12 cellular contexts compared by ENCODE assay signal in genomic region chrX:135544338-135544948, GRCh38. TPM values are rescaled to one million over a fixed set of nuclear protein-coding genes. Genes with fewer than 3 reads are reported as not detected.
A peak's percentile ranks its signal among the peaks of the same experiment; 100 is the strongest.
DNase-seq lines count a peak whose midpoint lies in the region; ATAC-seq, FAIRE-seq and TF ChIP-seq lines count a peak whose summit lies in the region.
"Had no signal": no experiment of that assay in that cellular context is flagged by ENCODE, and none has a peak within 500 bp of the region (broad histone marks: within the 10 kb centered on the region; RNA-seq: fewer than 3 reads in every experiment).

No MANE protein-coding gene starts in this region.

- H3K4me1 ChIP-seq in Karpas-422 (ENCODE audit: low read length) (no peaks in the 10 kb centered on the region), right atrium auricular region (peaks cover 0 to 7% of the 10 kb centered on the region in 2 donors), left lung (no peaks in the 10 kb centered on the region)

- H3K4me3 ChIP-seq in Karpas-422 (ENCODE audit: low read length), result no peak overlapping the region
- no peak overlapping the region for H3K4me3 ChIP-seq in right atrium auricular region
- H3K4me3 ChIP-seq in left lung, result no peak overlapping the region
- H3K4me3 ChIP-seq: smooth muscle cell had no signal

- H4K20me1 ChIP-seq in Karpas-422 (ENCODE audit: insufficient read depth, low read depth, low read length), result no peaks in the 10 kb centered on the region

- H3K9ac ChIP-seq in Karpas-422 (ENCODE audit: low read length), result no peak overlapping the region

- intact Hi-C loops in left lung (cut with DNase I), result no loop called here

- no peak overlapping the region for H3K4me2 ChIP-seq in Karpas-422 (ENCODE audit: low read depth, low read length, poor library complexity, severe bottlenecking)
- H3K4me2 ChIP-seq: smooth muscle cell had no signal

- H3K27me3 ChIP-seq in Karpas-422 (ENCODE audit: low read length) (no peaks in the 10 kb centered on the region), right atrium auricular region (no peaks in the 10 kb centered on the region), left lung (no peaks in the 10 kb centered on the region)

- H3K36me3 ChIP-seq in Karpas-422 (ENCODE audit: insufficient read depth, low read length) (0 out of 2 replicates have a peak, but pooled peaks cover 4% of the 10 kb centered on the region), right atrium auricular region (peaks cover 3% of the 10 kb centered on the region), left lung (no peaks in the 10 kb centered on the region)

- H3K27ac ChIP-seq in Karpas-422 (ENCODE audit: low read length), result no peak overlapping the region
- H3K27ac ChIP-seq in right atrium auricular region, result peak overlapping the region; percentile 19 to 22
- H3K27ac ChIP-seq in left lung, result no peak overlapping the region

- ATAC-seq in GM19438 (IDR thresholded peaks at IDR 0.05; ENCODE audit: low read depth, unreplicated experiment) (peak; percentile 67), left lung (no peak)

- peak; percentile 86 for FAIRE-seq in GM12892 (lab: Jason Lieb, UNC)

- peaks cover 23% of the 10 kb centered on the region for H3K79me2 ChIP-seq in Karpas-422 (ENCODE audit: low read length)

- H3K9me3 ChIP-seq in Karpas-422 (ENCODE audit: low read length), result no peaks in the 10 kb centered on the region
- H3K9me3 ChIP-seq in right atrium auricular region, result no peaks in the 10 kb centered on the region
- no peaks in the 10 kb centered on the region for H3K9me3 ChIP-seq in left lung

- TF ChIP-seq CTCF in right atrium auricular region (IDR thresholded peaks at IDR 0.05) (no peak), left lung (IDR thresholded peaks at IDR 0.05) (no peak)

- no peak for TF ChIP-seq POLR2A in GM12892 (IDR thresholded peaks at IDR 0.05; ENCODE audit: low read depth, low read length)

- H3K9me2 ChIP-seq in Karpas-422 (replicated peaks; ENCODE audit: insufficient read depth, low read length), result no peaks in the 10 kb centered on the region

- no peak for DNase-seq in GM12892 (ENCODE audit: insufficient read length)
- peak; percentile 12 for DNase-seq in Karpas-422
- no peak for DNase-seq in right atrium auricular region (ENCODE audit: low spot score)
- DNase-seq in globus pallidus (ENCODE audit: low spot score), result no peak
- no peak for DNase-seq in cerebellum (ENCODE audit: low spot score)
- no peak for DNase-seq in T-helper 9 cell
- DNase-seq in left lung, result no peak
- DNase-seq: activated CD4-positive, CD25-positive, alpha-beta regulatory T cell treated with anti-CD3 and anti-CD28 coated beads, Interleukin-2, amount 50 U/mL, for 72 hours; DND-41; NCI-H1694 had no signal

- no peak overlapping the region for H2AFZ ChIP-seq in Karpas-422 (ENCODE audit: low read length)

RNA-seq across cellular contexts. Expression of gene INTS6L, which starts 24.0 kb away (rescaled TPM):
- polyA plus RNA-seq in GM12892 (2012; ENCODE audit: missing spikeins), result 11.9 TPM
- 17.7 and 31.1 TPM in 2 replicates for total RNA-seq in Karpas-422 (2014; rRNA removed; shearing (Covaris generic); ENCODE audit: low replicate concordance)
- total RNA-seq in right atrium auricular region, result 10 to 100 TPM in 1 of 2 donors, 1 to 10 TPM in 1; 9.9 to 12.2 TPM
- 28.6 TPM for total RNA-seq in cerebellum
- 1 to 10 TPM; 6.2 to 7.2 TPM for total RNA-seq in left lung

Comparison
In these comparisons a context has a peak if more than half of its experiments do, and no peak if none do; other contexts are left out.
1. H3K27ac ChIP-seq: peak in right atrium auricular region (2 of 2); none in Karpas-422 (single experiment) and left lung (0 of 2).